Comparison of ENCODE assay signal across 16 cellular contexts in genomic region chr1:40794915-40795715, GRCh38. TPM values are rescaled to one million over a fixed set of nuclear protein-coding genes. Genes with fewer than 3 reads are reported as not detected.
DNase-seq lines count a peak whose midpoint lies in the region; TF ChIP-seq lines count a peak whose summit lies in the region.
"Had no signal": no experiment of that assay in that cellular context is flagged by ENCODE, and none has a peak within 500 bp of the region (broad histone marks: within the 10 kb centered on the region; RNA-seq: fewer than 3 reads in every experiment).

No MANE protein-coding gene starts in this region.

- H3K27ac Mint-ChIP-seq in T-helper 2 cell treated with Interferon-gamma antibody and Interleukin-4, amounts not matched to agents 5 μg/mL and 100 μg/mL, for 36 hours, result no peak overlapping the region
- peak overlapping the region; percentile 22 for H3K27ac Mint-ChIP-seq in glutamatergic neuron (ENCODE audit: unreplicated experiment)
- H3K27ac Mint-ChIP-seq: memory B cell had no signal

- peak overlapping the region; percentile 66 to 80 for H3K27ac ChIP-seq in uterus
- H3K27ac ChIP-seq: RWPE1 had no signal

- intact Hi-C loops in uterus (cut with DNase I; ENCODE audit: low total_unique reads), result no loop called here

- H3K9me3 ChIP-seq in uterus, result no peaks in the 10 kb centered on the region
- H3K9me3 ChIP-seq: stomach had no signal

- peak; percentile 31 for DNase-seq in stimulated activated CD4-positive, alpha-beta T cell treated with anti-CD3 and anti-CD28 coated beads, Interleukin-15, amount 100 ng/mL, for 24 hours
- DNase-seq in stimulated activated CD4-positive, alpha-beta T cell treated with anti-CD3 and anti-CD28 coated beads, Interleukin-2, amount 100 ng/mL, for 48 hours, result no peak
- DNase-seq in T-helper 2 cell treated with Interferon-gamma antibody and Interleukin-4, amounts not matched to agents 5 μg/mL and 100 μg/mL, for 36 hours (ENCODE audit: low spot score), result no peak
- no peak for DNase-seq in glutamatergic neuron
- DNase-seq in uterus, result no peak
- no peak for DNase-seq in CD1c-positive myeloid dendritic cell (ENCODE audit: extremely low spot score)
- no peak for DNase-seq in UCSD-AML1 (lab: John Stamatoyannopoulos, UW; ENCODE audit: unreplicated experiment)
- no peak for DNase-seq in activated effector memory CD4-positive, alpha-beta T cell treated with Interleukin-2 at 50 U/mL for 16 hours
- DNase-seq: activated gamma-delta T cell, C1 segment of cervical spinal cord, GDM1, NCI-H1417, NCI-H446 treated with DMSO at 0.1 percent for 48 hours, stomach had no signal

- H3K36me3 ChIP-seq in uterus, result no peaks in the 10 kb centered on the region
- H3K36me3 ChIP-seq: stomach had no signal

- H3K4me3 Mint-ChIP-seq in T-helper 2 cell treated with Interferon-gamma antibody and Interleukin-4, amounts not matched to agents 5 μg/mL and 100 μg/mL, for 36 hours, result peak overlapping the region; percentile 65
- H3K4me3 Mint-ChIP-seq in glutamatergic neuron (ENCODE audit: unreplicated experiment), result peak overlapping the region; percentile 49
- H3K4me3 Mint-ChIP-seq: memory B cell had no signal

- H3K27me3 Mint-ChIP-seq in T-helper 2 cell treated with Interferon-gamma antibody and Interleukin-4, amounts not matched to agents 5 μg/mL and 100 μg/mL, for 36 hours (ENCODE audit: low read depth), result peaks cover 2% of the 10 kb centered on the region
- peaks cover 10% of the 10 kb centered on the region for H3K27me3 Mint-ChIP-seq in glutamatergic neuron (ENCODE audit: unreplicated experiment)

- H3K4me1 Mint-ChIP-seq in T-helper 2 cell treated with Interferon-gamma antibody and Interleukin-4, amounts not matched to agents 5 μg/mL and 100 μg/mL, for 36 hours (ENCODE audit: low read depth), result peaks cover 19% of the 10 kb centered on the region
- peaks cover 16% of the 10 kb centered on the region for H3K4me1 Mint-ChIP-seq in glutamatergic neuron (ENCODE audit: low read depth, unreplicated experiment)

- TF ChIP-seq CTCF in glutamatergic neuron (IDR thresholded peaks at IDR 0.05; ENCODE audit: partially characterized antibody, unreplicated experiment) (no peak), uterus (IDR thresholded peaks at IDR 0.05) (no peak)

- no peaks in the 10 kb centered on the region for H3K9me3 Mint-ChIP-seq in T-helper 2 cell treated with Interferon-gamma antibody and Interleukin-4, amounts not matched to agents 5 μg/mL and 100 μg/mL, for 36 hours
- H3K9me3 Mint-ChIP-seq in glutamatergic neuron (ENCODE audit: unreplicated experiment), result peaks cover 7% of the 10 kb centered on the region
- H3K9me3 Mint-ChIP-seq: memory B cell had no signal

- H3K4me1 ChIP-seq in uterus, result peaks cover 12 to 15% of the 10 kb centered on the region in 2 donors

- H3K36me3 Mint-ChIP-seq in T-helper 2 cell treated with Interferon-gamma antibody and Interleukin-4, amounts not matched to agents 5 μg/mL and 100 μg/mL, for 36 hours (ENCODE audit: low read depth), result no peaks in the 10 kb centered on the region
- no peaks in the 10 kb centered on the region for H3K36me3 Mint-ChIP-seq in glutamatergic neuron (ENCODE audit: unreplicated experiment)
- H3K36me3 Mint-ChIP-seq: memory B cell had no signal

- no peak for TF ChIP-seq POLR2A in uterus (IDR thresholded peaks at IDR 0.05)

- H3K27me3 ChIP-seq in uterus, result no peaks in the 10 kb centered on the region
- H3K27me3 ChIP-seq: stomach had no signal

- H3K4me3 ChIP-seq in uterus, result no peak overlapping the region
- H3K4me3 ChIP-seq: stomach had no signal

RNA-seq across cellular contexts. Expression of gene KCNQ4, which starts 11.5 kb away (rescaled TPM):
- total RNA-seq in glutamatergic neuron (ENCODE audit: unreplicated experiment) (0.76 TPM), uterus (10 to 100 TPM in 1 of 4 donors, 1 to 10 TPM in 2, not detected in 1; 2.7 to 13.4 (median 7.4) TPM)
